Comparison of ENCODE assay signal across 1 cellular context in the genomic region with DNA sequence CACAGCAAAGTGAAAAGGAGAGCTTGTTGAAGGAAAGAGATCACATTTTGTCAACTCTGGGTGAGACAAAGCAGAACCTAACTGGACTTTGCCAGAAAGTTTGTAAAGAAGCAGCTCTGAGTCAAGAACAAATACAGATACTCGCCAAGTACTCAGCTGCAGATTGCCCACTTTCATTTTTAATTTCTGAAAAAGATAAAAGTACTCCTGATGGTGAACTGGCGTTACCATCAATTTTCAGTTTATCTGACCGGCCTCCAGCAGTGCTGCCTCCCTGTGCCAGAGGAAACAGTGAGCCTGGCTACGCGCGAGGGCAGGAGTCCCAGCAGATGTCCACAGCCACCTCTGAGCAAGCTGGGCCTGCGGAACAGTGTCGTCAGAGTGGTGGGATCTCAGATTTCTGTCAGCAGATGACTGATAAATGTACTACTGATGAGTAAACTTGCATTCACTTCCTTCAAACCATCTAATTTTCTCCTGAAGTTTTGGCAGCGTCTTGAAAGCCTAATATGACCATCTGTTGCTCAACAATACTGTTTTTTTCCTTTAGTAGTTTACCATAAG.
TF ChIP-seq lines count a peak whose summit lies in the region.

No MANE protein-coding gene starts in this region.

TF ChIP-seq in K562, 482 proteins besides CTCF, POLR2A, EP300 and RAD21 (continued from another document):
- TF ChIP-seq, protein P1, sequence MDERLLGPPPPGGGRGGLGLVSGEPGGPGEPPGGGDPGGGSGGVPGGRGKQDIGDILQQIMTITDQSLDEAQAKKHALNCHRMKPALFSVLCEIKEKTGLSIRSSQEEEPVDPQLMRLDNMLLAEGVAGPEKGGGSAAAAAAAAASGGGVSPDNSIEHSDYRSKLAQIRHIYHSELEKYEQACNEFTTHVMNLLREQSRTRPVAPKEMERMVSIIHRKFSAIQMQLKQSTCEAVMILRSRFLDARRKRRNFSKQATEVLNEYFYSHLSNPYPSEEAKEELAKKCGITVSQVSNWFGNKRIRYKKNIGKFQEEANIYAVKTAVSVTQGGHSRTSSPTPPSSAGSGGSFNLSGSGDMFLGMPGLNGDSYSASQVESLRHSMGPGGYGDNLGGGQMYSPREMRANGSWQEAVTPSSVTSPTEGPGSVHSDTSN (CRISPR knock-in tag; IDR thresholded peaks at IDR 0.05; ENCODE audit: low read depth) = no peak
- TF ChIP-seq, protein P1 (tag; conservative IDR thresholded peaks at IDR 0.05; ENCODE audit: low read depth) = peak; percentile 21; the same call in 1 of the 2 replicates
